Comparison of ENCODE assay signal across 24 cellular contexts in genomic region chr18:37572736-37573135, GRCh38. TPM values are rescaled to one million over a fixed set of nuclear protein-coding genes. Genes with fewer than 3 reads are reported as not detected.
A peak's percentile ranks its signal among the peaks of the same experiment; 100 is the strongest.
DNase-seq lines count a peak whose midpoint lies in the region; ATAC-seq and TF ChIP-seq lines count a peak whose summit lies in the region.
"Had no signal": no experiment of that assay in that cellular context is flagged by ENCODE, and none has a peak within 500 bp of the region (broad histone marks: within the 10 kb centered on the region; RNA-seq: fewer than 3 reads in every experiment).

No MANE protein-coding gene starts in this region.

- CTCF ChIA-PET in activated CD8-positive, alpha-beta memory T cell treated with anti-CD3 and anti-CD28 coated beads, Interleukin-2, amount 10 ng/mL, durations not matched to agents 7 days and 5 days (lab: Charles Lee) = no interaction called here
- CTCF ChIA-PET in activated CD4-positive, alpha-beta memory T cell treated with anti-CD3 and anti-CD28 coated beads for 36 hours (lab: Charles Lee) = no interaction called here

- H3K9me3 ChIP-seq in colonic mucosa = no peaks in the 10 kb centered on the region
- H3K9me3 ChIP-seq in endodermal cell (ENCODE audit: control insufficient read depth, low read length) = no peaks in the 10 kb centered on the region
- H3K9me3 ChIP-seq: A549 had no signal

- no peak overlapping the region for H3K9ac ChIP-seq in colonic mucosa (ENCODE audit: low read depth in 2 of 2, low read length in 2 of 2)
- no peak overlapping the region for H3K9ac ChIP-seq in endodermal cell (ENCODE audit: extremely low read depth, low read length, poor library complexity, severe bottlenecking)

- H3K36me3 ChIP-seq in colonic mucosa = no peaks in the 10 kb centered on the region
- no peaks in the 10 kb centered on the region for H3K36me3 ChIP-seq in endodermal cell (ENCODE audit: control insufficient read depth, insufficient read depth, low read length)

- TF ChIP-seq CTCF in colonic mucosa (IDR thresholded peaks at IDR 0.05) (no peak), endodermal cell (conservative IDR thresholded peaks at IDR 0.05) (no peak), osteocyte (IDR thresholded peaks at IDR 0.05) (no peak)

- peak; percentile 16 for DNase-seq in activated CD8-positive, alpha-beta memory T cell treated with anti-CD3 and anti-CD28 coated beads, Interleukin-2, amount 10 ng/mL, durations not matched to agents 7 days and 5 days
- DNase-seq in activated CD8-positive, alpha-beta memory T cell treated with anti-CD3 and anti-CD28 coated beads, Interleukin-2, amount 50 U/mL, for 4 hours = no peak
- DNase-seq in colonic mucosa (peak; percentile 5), endodermal cell (peak; percentile 34), osteocyte (ENCODE audit: extremely low spot score, unreplicated experiment) (peak; percentile 74), NCI-H2107 treated with DMSO at 0.1 percent for 48 hours (lab: John Stamatoyannopoulos, UW; ENCODE audit: unreplicated experiment) (no peak)
- no peak for DNase-seq in activated CD4-positive, alpha-beta memory T cell treated with anti-CD3 and anti-CD28 coated beads for 36 hours
- DNase-seq: 8988T; ACHN; C1 segment of cervical spinal cord; Calu3; CD4-positive, alpha-beta memory T cell; COR-L47; DMS53; DMS79 treated with DMSO at 0.1 percent for 48 hours; GF-D8; GOT3; H7; HCEC 1CT had no signal

- no peaks in the 10 kb centered on the region for H3K36me3 Mint-ChIP-seq in activated CD8-positive, alpha-beta memory T cell treated with anti-CD3 and anti-CD28 coated beads, Interleukin-2, amount 10 ng/mL, durations not matched to agents 7 days and 5 days
- H3K36me3 Mint-ChIP-seq in endodermal cell (ENCODE audit: low read depth) = no peaks in the 10 kb centered on the region
- no peaks in the 10 kb centered on the region for H3K36me3 Mint-ChIP-seq in osteocyte (ENCODE audit: unreplicated experiment)
- no peaks in the 10 kb centered on the region for H3K36me3 Mint-ChIP-seq in stimulated activated memory B cell treated with anti-CD40 and anti-IgM and Interleukin-4, amounts not matched to agents 10 μg/mL and 1 μg/mL and 100 μg/mL, for 72 hours
- no peaks in the 10 kb centered on the region for H3K36me3 Mint-ChIP-seq in activated CD4-positive, alpha-beta memory T cell treated with anti-CD3 and anti-CD28 coated beads for 36 hours
- H3K36me3 Mint-ChIP-seq: CD4-positive, alpha-beta memory T cell had no signal

- H3K4me1 ChIP-seq in colonic mucosa (no peaks in the 10 kb centered on the region), endodermal cell (ENCODE audit: control insufficient read depth, insufficient read depth, low read length) (peaks cover 4% of the 10 kb centered on the region)
- H3K4me1 ChIP-seq: A549 had no signal

- peaks cover 27% of the 10 kb centered on the region for H3K27me3 Mint-ChIP-seq in activated CD8-positive, alpha-beta memory T cell treated with anti-CD3 and anti-CD28 coated beads, Interleukin-2, amount 10 ng/mL, durations not matched to agents 7 days and 5 days
- H3K27me3 Mint-ChIP-seq in endodermal cell (ENCODE audit: insufficient read depth) (peaks cover 65% of the 10 kb centered on the region), osteocyte (ENCODE audit: unreplicated experiment) (peaks cover 26% of the 10 kb centered on the region)
- peaks cover 38% of the 10 kb centered on the region for H3K27me3 Mint-ChIP-seq in stimulated activated memory B cell treated with anti-CD40 and anti-IgM and Interleukin-4, amounts not matched to agents 10 μg/mL and 1 μg/mL and 100 μg/mL, for 72 hours
- peaks cover 29% of the 10 kb centered on the region for H3K27me3 Mint-ChIP-seq in activated CD4-positive, alpha-beta memory T cell treated with anti-CD3 and anti-CD28 coated beads for 36 hours

- 67 to 93% methylated on average over 1 to 3 of the region's 3 CpGs for WGBS in endodermal cell (ENCODE audit: insufficient coverage in 1 of 2, insufficient read length in 1 of 2), 2 experiments

- H3K4me3 ChIP-seq in colonic mucosa (no peak overlapping the region), endodermal cell (ENCODE audit: low read length) (no peak overlapping the region)
- H3K4me3 ChIP-seq: A549 had no signal

- H3K27ac Mint-ChIP-seq in activated CD8-positive, alpha-beta memory T cell treated with anti-CD3 and anti-CD28 coated beads, Interleukin-2, amount 10 ng/mL, durations not matched to agents 7 days and 5 days = no peak overlapping the region
- H3K27ac Mint-ChIP-seq in endodermal cell (no peak overlapping the region), osteocyte (ENCODE audit: unreplicated experiment) (no peak overlapping the region)
- H3K27ac Mint-ChIP-seq in stimulated activated memory B cell treated with anti-CD40 and anti-IgM and Interleukin-4, amounts not matched to agents 10 μg/mL and 1 μg/mL and 100 μg/mL, for 72 hours = no peak overlapping the region
- H3K27ac Mint-ChIP-seq in activated CD4-positive, alpha-beta memory T cell treated with anti-CD3 and anti-CD28 coated beads for 36 hours = no peak overlapping the region
- H3K27ac Mint-ChIP-seq: CD4-positive, alpha-beta memory T cell had no signal

- intact Hi-C loops in colonic mucosa (cut with DNase I) = no loop called here
- intact Hi-C loops in activated CD4-positive, alpha-beta memory T cell treated with anti-CD3 and anti-CD28 coated beads for 36 hours (cut with micrococcal nuclease) = no loop called here

- H3K9me3 Mint-ChIP-seq in activated CD8-positive, alpha-beta memory T cell treated with anti-CD3 and anti-CD28 coated beads, Interleukin-2, amount 10 ng/mL, durations not matched to agents 7 days and 5 days (ENCODE audit: low read depth) = no peaks in the 10 kb centered on the region
- H3K9me3 Mint-ChIP-seq in endodermal cell = no peaks in the 10 kb centered on the region
- H3K9me3 Mint-ChIP-seq in osteocyte (ENCODE audit: unreplicated experiment) = no peaks in the 10 kb centered on the region
- no peaks in the 10 kb centered on the region for H3K9me3 Mint-ChIP-seq in stimulated activated memory B cell treated with anti-CD40 and anti-IgM and Interleukin-4, amounts not matched to agents 10 μg/mL and 1 μg/mL and 100 μg/mL, for 72 hours
- no peaks in the 10 kb centered on the region for H3K9me3 Mint-ChIP-seq in activated CD4-positive, alpha-beta memory T cell treated with anti-CD3 and anti-CD28 coated beads for 36 hours

- POLR2A ChIA-PET in activated CD4-positive, alpha-beta memory T cell treated with anti-CD3 and anti-CD28 coated beads for 36 hours (lab: Charles Lee) = no interaction called here

- H3K27me3 ChIP-seq in colonic mucosa = peaks cover 12% of the 10 kb centered on the region
- H3K27me3 ChIP-seq in endodermal cell (ENCODE audit: control insufficient read depth, insufficient read depth, low read length, poor library complexity, severe bottlenecking) = peaks cover 34% of the 10 kb centered on the region

- no peak for ATAC-seq in activated CD8-positive, alpha-beta memory T cell treated with anti-CD3 and anti-CD28 coated beads, Interleukin-2, amount 10 ng/mL, durations not matched to agents 7 days and 5 days
- no peak for ATAC-seq in stimulated activated memory B cell treated with anti-CD40 and anti-IgM and Interleukin-4, amounts not matched to agents 10 μg/mL and 1 μg/mL and 100 μg/mL, for 72 hours
- ATAC-seq: A549 had no signal

- H3K4me1 Mint-ChIP-seq in activated CD8-positive, alpha-beta memory T cell treated with anti-CD3 and anti-CD28 coated beads, Interleukin-2, amount 10 ng/mL, durations not matched to agents 7 days and 5 days = peaks cover 3% of the 10 kb centered on the region
- H3K4me1 Mint-ChIP-seq in endodermal cell = peaks cover 37% of the 10 kb centered on the region
- no peaks in the 10 kb centered on the region for H3K4me1 Mint-ChIP-seq in osteocyte (ENCODE audit: unreplicated experiment)
- no peaks in the 10 kb centered on the region for H3K4me1 Mint-ChIP-seq in stimulated activated memory B cell treated with anti-CD40 and anti-IgM and Interleukin-4, amounts not matched to agents 10 μg/mL and 1 μg/mL and 100 μg/mL, for 72 hours
- peaks cover 6% of the 10 kb centered on the region for H3K4me1 Mint-ChIP-seq in activated CD4-positive, alpha-beta memory T cell treated with anti-CD3 and anti-CD28 coated beads for 36 hours (ENCODE audit: low read depth)

- no peak overlapping the region for H3K4me3 Mint-ChIP-seq in activated CD8-positive, alpha-beta memory T cell treated with anti-CD3 and anti-CD28 coated beads, Interleukin-2, amount 10 ng/mL, durations not matched to agents 7 days and 5 days
- H3K4me3 Mint-ChIP-seq in endodermal cell = no peak overlapping the region
- H3K4me3 Mint-ChIP-seq in osteocyte (ENCODE audit: unreplicated experiment) = no peak overlapping the region
- no peak overlapping the region for H3K4me3 Mint-ChIP-seq in stimulated activated memory B cell treated with anti-CD40 and anti-IgM and Interleukin-4, amounts not matched to agents 10 μg/mL and 1 μg/mL and 100 μg/mL, for 72 hours
- no peak overlapping the region for H3K4me3 Mint-ChIP-seq in activated CD4-positive, alpha-beta memory T cell treated with anti-CD3 and anti-CD28 coated beads for 36 hours
- H3K4me3 Mint-ChIP-seq: CD4-positive, alpha-beta memory T cell had no signal

- H3K27ac ChIP-seq in colonic mucosa = no peak overlapping the region
- H3K27ac ChIP-seq in endodermal cell (ENCODE audit: low read depth, low read length) = no peak overlapping the region
- H3K27ac ChIP-seq: A549 had no signal

RNA-seq across cellular contexts. Expression of gene CELF4, which starts 7.1 kb away (rescaled TPM):
- not detected for total RNA-seq in activated CD8-positive, alpha-beta memory T cell treated with anti-CD3 and anti-CD28 coated beads, Interleukin-2, amount 10 ng/mL, durations not matched to agents 7 days and 5 days
- total RNA-seq in colonic mucosa (1 to 10 TPM in 1 of 2 donors, not detected in 1; 1.4 TPM), endodermal cell (1 to 10 TPM; 5.7 to 6.7 TPM), osteocyte (not detected in 2 replicates)
- polyA plus RNA-seq in endodermal cell (2013, experiment 1 of 2) = 3.2 TPM
- 3.6 TPM for polyA plus RNA-seq in endodermal cell (2013, experiment 2 of 2)
- total RNA-seq in activated CD4-positive, alpha-beta memory T cell treated with anti-CD3 and anti-CD28 coated beads for 36 hours = not detected
- total RNA-seq: CD4-positive, alpha-beta memory T cell; Daoy; G401 had no signal
- polyA plus RNA-seq: BJ had no signal

Comparison
In these comparisons a context has a peak if more than half of its experiments do, and no peak if none do; other contexts are left out.
1. DNase-seq: peak in activated CD8-positive, alpha-beta memory T cell treated with anti-CD3 and anti-CD28 coated beads, Interleukin-2, amount 10 ng/mL, durations not matched to agents 7 days and 5 days (single experiment), colonic mucosa (single experiment), endodermal cell (single experiment) and osteocyte (single experiment); none in activated CD8-positive, alpha-beta memory T cell treated with anti-CD3 and anti-CD28 coated beads, Interleukin-2, amount 50 U/mL, for 4 hours (single experiment), NCI-H2107 treated with DMSO at 0.1 percent for 48 hours (single experiment) and activated CD4-positive, alpha-beta memory T cell treated with anti-CD3 and anti-CD28 coated beads for 36 hours (single experiment).